ENCODE assay signal across 21 cellular contexts in genomic region chr2:230674930-230675672, GRCh38. TPM values are rescaled to one million over a fixed set of nuclear protein-coding genes. Genes with fewer than 3 reads are reported as not detected.
DNase-seq lines count a peak whose midpoint lies in the region; ATAC-seq, FAIRE-seq and TF ChIP-seq lines count a peak whose summit lies in the region.
"Had no signal": no experiment of that assay in that cellular context is flagged by ENCODE, and none has a peak within 500 bp of the region (broad histone marks: within the 10 kb centered on the region; RNA-seq: fewer than 3 reads in every experiment).

No MANE protein-coding gene starts in this region.

- H3K18ac ChIP-seq in H9 (ENCODE audit: insufficient read length, low read depth, low read length) (no peak overlapping the region), H1 (ENCODE audit: extremely low read depth, low read length) (no peak overlapping the region), neuronal stem cell (ENCODE audit: low read length) (peak overlapping the region; percentile 17)

- H3K4me3 ChIP-seq in BLaER1 treated with 17β-estradiol and CSF1 and Interleukin-3, amounts not matched to agents 10 nM and 100 nM = no peak overlapping the region
- no peak overlapping the region for H3K4me3 ChIP-seq in H1 (ENCODE audit: extremely low read depth in 1 of 4, insufficient read depth in 2 of 4, low read depth in 3 of 4, low read length in 4 of 4)
- no peak overlapping the region for H3K4me3 ChIP-seq in neuronal stem cell (ENCODE audit: low read length in 2 of 2)

- H4K91ac ChIP-seq in H9 (ENCODE audit: insufficient read length, low read depth, low read length) = no peak overlapping the region
- no peak overlapping the region for H4K91ac ChIP-seq in H1 (replicated peaks; ENCODE audit: insufficient read length, low read length)
- no peak overlapping the region for H4K91ac ChIP-seq in neuronal stem cell (ENCODE audit: low read depth, low read length, poor library complexity)

- H3K9ac ChIP-seq in BLaER1 treated with 17β-estradiol and CSF1 and Interleukin-3, amounts not matched to agents 10 nM and 100 nM = no peak overlapping the region
- no peak overlapping the region for H3K9ac ChIP-seq in H9 (ENCODE audit: extremely low read depth, insufficient read length, low read length)
- no peak overlapping the region for H3K9ac ChIP-seq in H1 (replicated peaks in 1 of 4; ENCODE audit: extremely low read depth in 1 of 4, low read depth in 3 of 4, low read length in 3 of 4)
- H3K9ac ChIP-seq in neuronal stem cell (ENCODE audit: low read depth, low read length, poor library complexity) = no peak overlapping the region

- TF ChIP-seq RAD21 in H1 (IDR thresholded peaks at IDR 0.05 in 1 of 2, conservative IDR thresholded peaks at IDR 0.05 in 1 of 2; ENCODE audit: low read depth in 2 of 2, low read length in 2 of 2) = no peak

- ATAC-seq in HG02938 (IDR thresholded peaks at IDR 0.05; ENCODE audit: unreplicated experiment) (no peak), SK-N-SH treated with all-trans-retinoic acid at 6 μM for 48 hours (no peak), T-cell (replicated peaks in 1 of 4) (no peak)

- peaks cover 19 to 68% (median 29%) of the 10 kb centered on the region in 10 experiments for H3K4me1 ChIP-seq in BLaER1 treated with 17β-estradiol and CSF1 and Interleukin-3, amounts not matched to agents 10 nM and 100 nM
- H3K4me1 ChIP-seq in H9 (ENCODE audit: insufficient read depth, low read length) (no peaks in the 10 kb centered on the region), H1 (replicated peaks in 1 of 4; ENCODE audit: control insufficient read depth in 3 of 4, insufficient read depth in 4 of 4, low read length in 3 of 4) (no peaks in the 10 kb centered on the region), neuronal stem cell (ENCODE audit: control insufficient read depth in 2 of 2, insufficient read depth in 1 of 2, low read depth in 1 of 2, low read length in 2 of 2) (peaks cover 0 to 2% of the 10 kb centered on the region in 2 donors)

- peak overlapping the region; percentile 1 to 70 (median 46); a peak in 20 of 22 replicates for H3K4me2 ChIP-seq in BLaER1 treated with 17β-estradiol and CSF1 and Interleukin-3, amounts not matched to agents 10 nM and 100 nM
- H3K4me2 ChIP-seq in H9 (ENCODE audit: insufficient read depth, insufficient read length, low read length) (no peak overlapping the region), H1 (ENCODE audit: insufficient read depth in 1 of 2, low read depth in 2 of 2, low read length in 2 of 2) (no peak overlapping the region), neuronal stem cell (ENCODE audit: insufficient read depth, low read length, poor library complexity, severe bottlenecking) (no peak overlapping the region)

- H3K9me3 ChIP-seq in BLaER1 treated with 17β-estradiol and CSF1 and Interleukin-3, amounts not matched to agents 10 nM and 100 nM (replicated peaks in 1 of 11) = peaks cover 7 to 18% (median 13%) of the 10 kb centered on the region in 11 experiments; a peak in 19 of 22 replicates
- H3K9me3 ChIP-seq in H9 (ENCODE audit: control insufficient read depth, low read depth, low read length) (no peaks in the 10 kb centered on the region), H1 (ENCODE audit: insufficient read depth in 2 of 2, low read depth in 1 of 2, low read length in 1 of 2) (peaks cover 0 to 5% of the 10 kb centered on the region in 2 experiments; a peak in 1 of 4 replicates), neuronal stem cell (replicated peaks in 1 of 2; ENCODE audit: control insufficient read depth in 2 of 2, insufficient read depth in 1 of 2, low read depth in 1 of 2, low read length in 2 of 2) (no peaks in the 10 kb centered on the region)

- no peak overlapping the region for H3K27ac ChIP-seq in BLaER1 treated with 17β-estradiol and CSF1 and Interleukin-3, amounts not matched to agents 10 nM and 100 nM
- H3K27ac ChIP-seq in H9 (ENCODE audit: insufficient read length, low read depth, low read length) (no peak overlapping the region), H1 (ENCODE audit: low read depth, low read length) (no peak overlapping the region), neuronal stem cell (replicated peaks; ENCODE audit: low read length) (no peak overlapping the region)

- TF ChIP-seq CTCF in H9 (conservative IDR thresholded peaks at IDR 0.05) = no peak
- TF ChIP-seq CTCF in H1 (IDR thresholded peaks at IDR 0.05; ENCODE audit: control extremely low read depth in 1 of 3, insufficient read depth in 1 of 3, low read depth in 1 of 3, low read length in 3 of 3) = no peak

- peaks cover 8 to 9% of the 10 kb centered on the region in 2 experiments for H3K4me1 Mint-ChIP-seq in H9
- peaks cover 18 to 35% (median 27%) of the 10 kb centered on the region in 3 donors for H3K4me1 Mint-ChIP-seq in T-cell

- no peaks in the 10 kb centered on the region for H3K36me3 ChIP-seq in BLaER1 treated with 17β-estradiol and CSF1 and Interleukin-3, amounts not matched to agents 10 nM and 100 nM
- H3K36me3 ChIP-seq in H1 (ENCODE audit: control insufficient read depth in 2 of 4, insufficient read depth in 4 of 4, low read length in 3 of 4) = no peaks in the 10 kb centered on the region
- H3K36me3 ChIP-seq in neuronal stem cell (replicated peaks in 1 of 2; ENCODE audit: control insufficient read depth in 2 of 2, insufficient read depth in 2 of 2, low read length in 2 of 2) = no peaks in the 10 kb centered on the region

- no peak overlapping the region for H2BK12ac ChIP-seq in H9 (ENCODE audit: insufficient read length, low read depth, low read length)
- H2BK12ac ChIP-seq in H1 (ENCODE audit: low read depth, low read length) = no peak overlapping the region
- no peak overlapping the region for H2BK12ac ChIP-seq in neuronal stem cell (ENCODE audit: low read length)

- H2AFZ ChIP-seq in H9 (ENCODE audit: low read length) (no peak overlapping the region), H1 (ENCODE audit: low read length) (no peak overlapping the region), neuronal stem cell (ENCODE audit: low read length) (no peak overlapping the region)

- H2BK20ac ChIP-seq in H9 (ENCODE audit: low read depth, low read length, poor library complexity, severe bottlenecking) (no peak overlapping the region), H1 (ENCODE audit: low read length) (no peak overlapping the region)

- H3T11ph ChIP-seq in H9 (ENCODE audit: low read length) = no peak overlapping the region

- H3K9me3 Mint-ChIP-seq in H9 (peaks cover 13% of the 10 kb centered on the region in 2 experiments; a peak in 4 of 5 replicates), T-cell (peaks cover 3 to 7% (median 3%) of the 10 kb centered on the region in 3 donors)

- no peak for TF ChIP-seq EP300 in H1 (IDR thresholded peaks at IDR 0.05; ENCODE audit: borderline replicate concordance in 1 of 2, low read depth in 2 of 2, low read length in 2 of 2)

- DNase-seq in H9 (no peak), H1 (ENCODE audit: low read depth in 1 of 2, low spot score in 2 of 2) (no peak), neuronal stem cell (ENCODE audit: low spot score) (no peak), T-cell (no peak)
- DNase-seq: AML-193, DND-41, GDM1, KBM-7, MV-4-11, NCI-H1417, NCI-H187, NCI-H2107, NCI-H2227 treated with DMSO at 0.1 percent for 48 hours, NCI-H510A treated with DMSO at 0.1 percent for 48 hours, NCI-H774, Right ventricle myocardium superior had no signal

- H2BK15ac ChIP-seq in H9 (ENCODE audit: low read depth, low read length) (no peak overlapping the region), H1 (ENCODE audit: low read length) (no peak overlapping the region), neuronal stem cell (ENCODE audit: low read length) (no peak overlapping the region)

- TF ChIP-seq POLR2A in H1 (IDR thresholded peaks at IDR 0.05; ENCODE audit: control extremely low read depth in 1 of 2, low read depth in 2 of 2, low read length in 2 of 2) = no peak

- H3K23ac ChIP-seq in H9 (ENCODE audit: insufficient read length, low read depth, low read length) (no peak overlapping the region), H1 (ENCODE audit: insufficient read length) (no peak overlapping the region), neuronal stem cell (ENCODE audit: low read depth, low read length, poor library complexity) (no peak overlapping the region)

- H3K56ac ChIP-seq in H9 (ENCODE audit: insufficient read length, low read depth, low read length) (no peak overlapping the region), H1 (replicated peaks; ENCODE audit: insufficient read length, low read depth, low read length) (no peak overlapping the region)

- H3K23me2 ChIP-seq in H9 (ENCODE audit: insufficient read length, low read depth, low read length, poor library complexity, severe bottlenecking) (no peaks in the 10 kb centered on the region), H1 (ENCODE audit: low read depth, low read length) (no peaks in the 10 kb centered on the region)

- no peak overlapping the region for H2BK120ac ChIP-seq in H9 (ENCODE audit: low read depth, low read length, poor library complexity, severe bottlenecking)
- H2BK120ac ChIP-seq in H1 (replicated peaks; ENCODE audit: low read depth, low read length) = no peak overlapping the region
- no peak overlapping the region for H2BK120ac ChIP-seq in neuronal stem cell (ENCODE audit: low read depth, low read length)

- H3K79me2 ChIP-seq in H9 (ENCODE audit: insufficient read depth, low read length) = no peaks in the 10 kb centered on the region
- H3K79me2 ChIP-seq in H1 (ENCODE audit: control insufficient read depth in 1 of 2, insufficient read depth in 2 of 2, low read length in 2 of 2) = no peaks in the 10 kb centered on the region

- no peak overlapping the region for H3K4me3 Mint-ChIP-seq in H9
- H3K4me3 Mint-ChIP-seq in T-cell = no peak overlapping the region

- WGBS in H9 (ENCODE audit: extremely low coverage, insufficient read length, low lambda C conversion rate) = no CpG with 5 or more reads among the region's 6 CpGs
- WGBS in H1 (ENCODE audit: extremely low coverage in 1 of 2, insufficient coverage in 1 of 2, insufficient read length in 1 of 2, insufficient replicate concordance in 2 of 2, low coverage in 1 of 2, low lambda C conversion rate in 2 of 2, missing lambda C conversion rate in 1 of 2), 2 experiments = 85% methylated on average over 6 of the region's 6 CpGs; no CpG with 5 or more reads in 1 of the 2 experiments
- WGBS in neuronal stem cell (ENCODE audit: extremely low coverage in 2 of 2, insufficient read length in 2 of 2, insufficient replicate concordance in 1 of 2), 2 donors = no CpG with 5 or more reads among the region's 6 CpGs

- H3K27me3 Mint-ChIP-seq in H9 (ENCODE audit: low read depth) = peaks cover 5% of the 10 kb centered on the region
- no peaks in the 10 kb centered on the region for H3K27me3 Mint-ChIP-seq in T-cell

- H2AK5ac ChIP-seq in H9 (ENCODE audit: insufficient read length, low read length) (no peak overlapping the region), H1 (ENCODE audit: low read depth, low read length) (no peak overlapping the region), neuronal stem cell (ENCODE audit: low read depth, low read length) (no peak overlapping the region)

- no peaks in the 10 kb centered on the region for H3K79me1 ChIP-seq in H9 (ENCODE audit: insufficient read depth, low read depth, low read length, poor library complexity, severe bottlenecking)
- no peaks in the 10 kb centered on the region for H3K79me1 ChIP-seq in H1 (ENCODE audit: low read depth, low read length)
- no peaks in the 10 kb centered on the region for H3K79me1 ChIP-seq in neuronal stem cell (ENCODE audit: low read depth, low read length)

- peak overlapping the region; percentile 75 for H4K8ac ChIP-seq in H9 (replicated peaks; ENCODE audit: insufficient read length, low read depth, low read length)
- no peak overlapping the region for H4K8ac ChIP-seq in H1 (ENCODE audit: extremely low read depth, insufficient read depth, low read length)
- H4K8ac ChIP-seq in neuronal stem cell (ENCODE audit: low read depth, low read length) = no peak overlapping the region

- no peaks in the 10 kb centered on the region for H3K27me3 ChIP-seq in BLaER1 treated with 17β-estradiol and CSF1 and Interleukin-3, amounts not matched to agents 10 nM and 100 nM
- H3K27me3 ChIP-seq in H9 (ENCODE audit: insufficient read depth, low read length) = no peaks in the 10 kb centered on the region
- H3K27me3 ChIP-seq in H1 (replicated peaks in 1 of 4; ENCODE audit: control insufficient read depth in 3 of 4, extremely low read depth in 1 of 4, insufficient read depth in 3 of 4, low read length in 3 of 4) = no peaks in the 10 kb centered on the region
- peaks cover 0 to 35% (median 0%) of the 10 kb centered on the region in 3 experiments for H3K27me3 ChIP-seq in neuronal stem cell (ENCODE audit: control insufficient read depth in 3 of 3, insufficient read depth in 3 of 3, low read depth in 1 of 3, low read length in 3 of 3)

- H3K36me3 Mint-ChIP-seq in H9 (ENCODE audit: insufficient read depth in 1 of 3, low read depth in 3 of 3) (peaks cover 2 to 12% (median 8%) of the 10 kb centered on the region in 3 experiments; a peak in 3 of 7 replicates), T-cell (no peaks in the 10 kb centered on the region)

- H3K27ac Mint-ChIP-seq in H9 (no peak overlapping the region), T-cell (no peak overlapping the region)

- H3K14ac ChIP-seq in H9 (ENCODE audit: insufficient read depth, low read length) (0 out of 2 replicates have a peak overlapping the region, but pooled peaks have one; percentile 27), H1 (ENCODE audit: insufficient read length) (no peak overlapping the region), neuronal stem cell (ENCODE audit: low read length) (no peak overlapping the region)

- no peak for FAIRE-seq in H1 (lab: Jason Lieb, UNC)
- FAIRE-seq: H54, RCC 7860 had no signal

- no peak overlapping the region for H4K5ac ChIP-seq in H9 (ENCODE audit: insufficient read length, low read depth, low read length)
- H4K5ac ChIP-seq in H1 (ENCODE audit: insufficient read length, low read depth, low read length) = no peak overlapping the region

- no peaks in the 10 kb centered on the region for H4K20me1 ChIP-seq in BLaER1 treated with 17β-estradiol and CSF1 and Interleukin-3, amounts not matched to agents 10 nM and 100 nM
- H4K20me1 ChIP-seq in H9 (ENCODE audit: control insufficient read depth, insufficient read depth, insufficient read length) = no peaks in the 10 kb centered on the region
- H4K20me1 ChIP-seq in H1 (replicated peaks in 1 of 2; ENCODE audit: control insufficient read depth in 1 of 2, insufficient read depth in 2 of 2, low read length in 2 of 2) = no peaks in the 10 kb centered on the region

- H3K4ac ChIP-seq in H9 (ENCODE audit: low read depth, low read length) (no peak overlapping the region), H1 (replicated peaks; ENCODE audit: insufficient read length, low read depth, low read length) (peak overlapping the region; percentile 75), neuronal stem cell (ENCODE audit: low read length) (no peak overlapping the region)

- POLR2A ChIA-PET in H1 (lab: Charles Lee; ENCODE audit: partially characterized antibody) = no interaction called here
- POLR2A ChIA-PET in T-cell (lab: Charles Lee) = no interaction called here

- CTCF ChIA-PET in H1 (lab: Charles Lee; ENCODE audit: partially characterized antibody) (interaction anchor here (1.2 to 1.5 kb wide), 3 partner anchors 34 to 47 kb away, joined by 3 to 4 read pairs (median 3); partner anchors contain the start of gene CAB39), T-cell (lab: Charles Lee) (interaction anchor here in 1 of 2 donors (0.6 kb wide), 1 partner anchor 1626 kb away, joined by 3 read pairs; no protein-coding TSS in a partner anchor)

- H2BK5ac ChIP-seq in H9 (ENCODE audit: insufficient read length, low read length) (no peak overlapping the region), H1 (ENCODE audit: low read depth, low read length) (no peak overlapping the region), neuronal stem cell (ENCODE audit: low read length) (no peak overlapping the region)

RNA-seq across cellular contexts. Expression of gene CAB39, which starts 37.5 kb away (rescaled TPM):
- 41.8 and 42.7 TPM in 2 replicates for total RNA-seq in H9 (2021)
- total RNA-seq in H1 (2021; fragmentation: NEBNext Ultra II Directional; extraction: Animal tissue kit (Norgen Biotek cat#: 25700)) = 48.3 and 50.5 TPM in 2 replicates
- polyA plus RNA-seq in H1 (2011; rRNA removed) = 12.8 and 16.4 TPM in 2 replicates
- 21.9 TPM for polyA plus RNA-seq in H1 (2011; cell fraction: cytosol; rRNA removed)
- 10.9 TPM for polyA plus RNA-seq in H1 (2011; cell fraction: nucleus; rRNA removed)
- 22.0 to 33.8 TPM (median 26.7 TPM) in 4 replicates for polyA plus RNA-seq in H1 (2012, experiment 1 of 2)
- 2.2 TPM for polyA plus RNA-seq in H1 (2012, experiment 2 of 2)
- polyA plus RNA-seq in H1 (2013, experiment 1 of 2) = 24.1 TPM
- polyA plus RNA-seq in H1 (2013, experiment 2 of 2) = 25.0 TPM
- polyA minus RNA-seq in H1 (2011; rRNA and poly(A)+ RNA removed) = 42.6 and 45.2 TPM in 2 replicates
- polyA minus RNA-seq in H1 (2011; cell fraction: cytosol; rRNA and poly(A)+ RNA removed) = 28.2 TPM
- polyA minus RNA-seq in H1 (2011; cell fraction: nucleus; rRNA and poly(A)+ RNA removed) = 29.6 TPM
- polyA plus RNA-seq in neuronal stem cell (2013, experiment 1 of 2) = 26.9 TPM
- 26.4 TPM for polyA plus RNA-seq in neuronal stem cell (2013, experiment 2 of 2)
- 100 to 1,000 TPM in 1 of 5 donors, 10 to 100 TPM in 4; 91.7 to 102 (median 96.7) TPM for total RNA-seq in T-cell

Comparison
In these comparisons a context has a peak if more than half of its experiments do, and no peak if none do; other contexts are left out.
1. H3K4me2 ChIP-seq: peak in BLaER1 treated with 17β-estradiol and CSF1 and Interleukin-3, amounts not matched to agents 10 nM and 100 nM (11 of 11); none in H9 (single experiment), H1 (0 of 2) and neuronal stem cell (single experiment).